19 cellular contexts compared by ENCODE assay signal in the genomic region with DNA sequence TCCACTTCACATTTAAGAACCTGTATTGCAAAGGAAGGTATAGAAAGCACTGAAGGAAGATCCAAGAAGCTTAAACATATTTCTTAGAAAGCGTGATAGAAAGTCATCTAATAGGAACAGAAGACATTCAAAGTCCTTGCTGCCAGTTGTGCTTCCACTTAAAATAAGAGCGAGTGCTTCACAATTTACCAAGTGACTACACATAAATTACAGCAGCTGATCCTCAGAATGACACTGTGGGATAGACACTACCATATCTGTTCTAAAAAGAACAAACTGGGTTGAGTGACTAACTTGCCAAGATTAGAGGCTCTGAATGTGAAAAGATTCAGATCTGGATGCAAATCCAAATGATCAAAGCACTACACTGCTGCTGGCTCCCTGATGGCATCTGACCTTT. TPM values are rescaled to one million over a fixed set of nuclear protein-coding genes. Genes with fewer than 3 reads are reported as not detected.
DNase-seq lines count a peak whose midpoint lies in the region; ATAC-seq, FAIRE-seq and TF ChIP-seq lines count a peak whose summit lies in the region.
"Had no signal": no experiment of that assay in that cellular context is flagged by ENCODE, and none has a peak within 500 bp of the region (broad histone marks: within the 10 kb centered on the region; RNA-seq: fewer than 3 reads in every experiment).

No MANE protein-coding gene starts in this region.

- H3K4me1 Mint-ChIP-seq in neural crest cell (peaks cover 12% of the 10 kb centered on the region), T-helper 17 cell (peaks cover 17% of the 10 kb centered on the region)
- H3K4me1 Mint-ChIP-seq in activated T-cell treated with anti-CD3 and anti-CD28 coated beads, Interleukin-2, amount 50 U/mL, for 4 hours (ENCODE audit: low read depth) = peaks cover 4% of the 10 kb centered on the region
- H3K4me1 Mint-ChIP-seq: B cell, H9 had no signal

- intact Hi-C loops in cardiac septum (cut with DNase I) = loop anchor here (5.0 kb wide), 1 partner anchor 47 kb away; no protein-coding TSS in a partner anchor

- peaks cover 33% of the 10 kb centered on the region for H3K4me1 ChIP-seq in cardiac muscle cell (ENCODE audit: low read depth)
- H3K4me1 ChIP-seq: BLaER1 treated with 17β-estradiol and CSF1 and Interleukin-3, amounts not matched to agents 10 nM and 100 nM had no signal

- H3K36me3 Mint-ChIP-seq in neural crest cell (ENCODE audit: low read depth) (peaks cover 24% of the 10 kb centered on the region), T-helper 17 cell (ENCODE audit: low read depth) (peaks cover 32% of the 10 kb centered on the region)
- H3K36me3 Mint-ChIP-seq in activated T-cell treated with anti-CD3 and anti-CD28 coated beads, Interleukin-2, amount 50 U/mL, for 4 hours (ENCODE audit: insufficient read depth) = peaks cover 64% of the 10 kb centered on the region

- H3K27me3 ChIP-seq in cardiac muscle cell = no peaks in the 10 kb centered on the region
- H3K27me3 ChIP-seq: BLaER1 treated with 17β-estradiol and CSF1 and Interleukin-3, amounts not matched to agents 10 nM and 100 nM had no signal

- peaks cover 24% of the 10 kb centered on the region for H3K36me3 ChIP-seq in cardiac muscle cell

- H3K27ac ChIP-seq in cardiac muscle cell = peak overlapping the region; percentile 69
- H3K27ac ChIP-seq: BLaER1 treated with 17β-estradiol and CSF1 and Interleukin-3, amounts not matched to agents 10 nM and 100 nM had no signal

- H3K4me3 Mint-ChIP-seq in neural crest cell (no peak overlapping the region), T-helper 17 cell (no peak overlapping the region)
- H3K4me3 Mint-ChIP-seq in activated T-cell treated with anti-CD3 and anti-CD28 coated beads, Interleukin-2, amount 50 U/mL, for 4 hours = no peak overlapping the region
- H3K4me3 Mint-ChIP-seq: B cell; CD8-positive, alpha-beta T cell; H9 had no signal

- TF ChIP-seq CTCF in cardiac muscle cell (IDR thresholded peaks at IDR 0.05; ENCODE audit: low read depth, low read length) (no peak), neural crest cell (conservative IDR thresholded peaks at IDR 0.05) (no peak)

- peak; percentile 62 for FAIRE-seq in islet of Langerhans (lab: Jason Lieb, UNC)
- FAIRE-seq: GM12878, H1 had no signal

- H3K9me3 ChIP-seq in cardiac muscle cell (ENCODE audit: low read depth) = no peaks in the 10 kb centered on the region
- peaks cover 2% of the 10 kb centered on the region for H3K9me3 ChIP-seq in T-helper 17 cell (ENCODE audit: control insufficient read depth, low read length, poor library complexity, severe bottlenecking)
- H3K9me3 ChIP-seq: BLaER1 treated with 17β-estradiol and CSF1 and Interleukin-3, amounts not matched to agents 10 nM and 100 nM had no signal

- no peak overlapping the region for H3K4me3 ChIP-seq in cardiac muscle cell
- H3K4me3 ChIP-seq: BLaER1 treated with 17β-estradiol and CSF1 and Interleukin-3, amounts not matched to agents 10 nM and 100 nM; GM12878 had no signal

- H3K27me3 Mint-ChIP-seq in neural crest cell (ENCODE audit: low read depth) = no peaks in the 10 kb centered on the region
- no peaks in the 10 kb centered on the region for H3K27me3 Mint-ChIP-seq in T-helper 17 cell
- H3K27me3 Mint-ChIP-seq in activated T-cell treated with anti-CD3 and anti-CD28 coated beads, Interleukin-2, amount 50 U/mL, for 4 hours (ENCODE audit: low read depth) = no peaks in the 10 kb centered on the region
- H3K27me3 Mint-ChIP-seq: B cell had no signal

- H3K27ac Mint-ChIP-seq in neural crest cell (ENCODE audit: unreplicated experiment) (peak overlapping the region; percentile 32), T-helper 17 cell (no peak overlapping the region)
- H3K27ac Mint-ChIP-seq: B cell; CD8-positive, alpha-beta T cell; H9 had no signal

- ATAC-seq in T-helper 17 cell (no peak), GM21390 (IDR thresholded peaks at IDR 0.05; ENCODE audit: unreplicated experiment) (no peak)
- ATAC-seq in activated T-cell treated with anti-CD3 and anti-CD28 coated beads, Interleukin-2, amount 50 U/mL, for 4 hours = no peak
- ATAC-seq: CD8-positive, alpha-beta T cell; GM12878 had no signal

- H3K9me3 Mint-ChIP-seq in neural crest cell = no peaks in the 10 kb centered on the region
- no peaks in the 10 kb centered on the region for H3K9me3 Mint-ChIP-seq in activated T-cell treated with anti-CD3 and anti-CD28 coated beads, Interleukin-2, amount 50 U/mL, for 4 hours
- H3K9me3 Mint-ChIP-seq: CD8-positive, alpha-beta T cell; H9 had no signal

- DNase-seq in cardiac muscle cell (ENCODE audit: low read depth in 1 of 2, low spot score in 1 of 2) (no peak), cardiac septum (ENCODE audit: low spot score) (no peak), neural crest cell (ENCODE audit: low read depth, low spot score) (no peak), T-helper 17 cell (no peak)
- DNase-seq in activated T-cell treated with anti-CD3 and anti-CD28 coated beads, Interleukin-2, amount 50 U/mL, for 4 hours = no peak
- no peak for DNase-seq in activated T-cell treated with anti-CD3 and anti-CD28 coated beads, Interleukin-2, amount 50 U/mL, for 1 hour
- DNase-seq: 8988T; CD8-positive, alpha-beta T cell; DMS 273 treated with DMSO at 0.1 percent for 48 hours; DMS53; DND-41; EL; H9 had no signal

RNA-seq across cellular contexts. Expression of gene KIDINS220, which starts 57.6 kb away (rescaled TPM):
- total RNA-seq in cardiac muscle cell (69.8 and 127 TPM in 2 replicates), cardiac septum (111 TPM), neural crest cell (60.3 and 61.1 TPM in 2 replicates), T-helper 17 cell (10 to 100 TPM; 33.2 to 44.5 TPM)
- polyA plus RNA-seq in cardiac muscle cell = 43.0 and 69.7 TPM in 2 replicates
- 10 to 100 TPM; 23.2 to 29.6 (median 27.4) TPM for total RNA-seq in activated T-cell treated with anti-CD3 and anti-CD28 coated beads, Interleukin-2, amount 50 U/mL, for 4 hours
